ENCODE assay signal across 2 cellular contexts in the genomic region with DNA sequence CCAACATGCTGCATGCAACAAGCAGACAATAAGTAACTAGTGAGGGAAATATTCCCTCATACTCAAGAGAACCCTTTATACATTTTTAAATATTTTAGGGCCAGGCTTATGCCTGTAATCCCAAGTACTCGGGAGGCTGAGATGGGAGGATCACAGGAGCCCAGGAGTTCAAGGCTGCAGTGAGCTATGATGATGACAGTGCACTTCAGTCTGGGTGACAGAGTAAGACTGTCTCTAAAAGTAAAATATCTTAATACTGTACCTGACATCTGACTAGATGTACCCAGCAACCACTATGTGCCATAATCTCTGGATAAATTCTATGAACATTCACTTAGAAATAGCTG.
TF ChIP-seq lines count a peak whose summit lies in the region.

No MANE protein-coding gene starts in this region.

TF ChIP-seq in IMR-90, 13 proteins besides CTCF, POLR2A, EP300 and RAD21:
- TF ChIP-seq CHD1 (IDR thresholded peaks at IDR 0.05; ENCODE audit: low read depth, low read length) (no peak), FOS (IDR thresholded peaks at IDR 0.05; ENCODE audit: low read depth, low read length) (no peak), MAFK (IDR thresholded peaks at IDR 0.05; ENCODE audit: low read depth, low read length) (no peak), MXI1 (IDR thresholded peaks at IDR 0.05; ENCODE audit: borderline replicate concordance, low read depth, low read length) (no peak), RCOR1 (IDR thresholded peaks at IDR 0.05; ENCODE audit: insufficient replicate concordance, low read length) (no peak), SMC3 (IDR thresholded peaks at IDR 0.05; ENCODE audit: low read depth, low read length) (no peak), BHLHE40 (IDR thresholded peaks at IDR 0.05; ENCODE audit: low read depth, low read length) (no peak), MAZ (IDR thresholded peaks at IDR 0.05; ENCODE audit: borderline replicate concordance, low read depth, low read length) (no peak), CEBPB (IDR thresholded peaks at IDR 0.05; ENCODE audit: low read depth, low read length) (no peak), RFX5 (IDR thresholded peaks at IDR 0.05; ENCODE audit: low read depth, low read length) (no peak), NFE2L2 (IDR thresholded peaks at IDR 0.05; ENCODE audit: low read depth, low read length) (no peak)
- TF ChIP-seq, protein P1, sequence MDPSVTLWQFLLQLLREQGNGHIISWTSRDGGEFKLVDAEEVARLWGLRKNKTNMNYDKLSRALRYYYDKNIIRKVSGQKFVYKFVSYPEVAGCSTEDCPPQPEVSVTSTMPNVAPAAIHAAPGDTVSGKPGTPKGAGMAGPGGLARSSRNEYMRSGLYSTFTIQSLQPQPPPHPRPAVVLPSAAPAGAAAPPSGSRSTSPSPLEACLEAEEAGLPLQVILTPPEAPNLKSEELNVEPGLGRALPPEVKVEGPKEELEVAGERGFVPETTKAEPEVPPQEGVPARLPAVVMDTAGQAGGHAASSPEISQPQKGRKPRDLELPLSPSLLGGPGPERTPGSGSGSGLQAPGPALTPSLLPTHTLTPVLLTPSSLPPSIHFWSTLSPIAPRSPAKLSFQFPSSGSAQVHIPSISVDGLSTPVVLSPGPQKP (IDR thresholded peaks at IDR 0.05; ENCODE audit: borderline replicate concordance, low read depth, low read length) = no peak
- TF ChIP-seq, protein P2, sequence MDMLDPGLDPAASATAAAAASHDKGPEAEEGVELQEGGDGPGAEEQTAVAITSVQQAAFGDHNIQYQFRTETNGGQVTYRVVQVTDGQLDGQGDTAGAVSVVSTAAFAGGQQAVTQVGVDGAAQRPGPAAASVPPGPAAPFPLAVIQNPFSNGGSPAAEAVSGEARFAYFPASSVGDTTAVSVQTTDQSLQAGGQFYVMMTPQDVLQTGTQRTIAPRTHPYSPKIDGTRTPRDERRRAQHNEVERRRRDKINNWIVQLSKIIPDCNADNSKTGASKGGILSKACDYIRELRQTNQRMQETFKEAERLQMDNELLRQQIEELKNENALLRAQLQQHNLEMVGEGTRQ (IDR thresholded peaks at IDR 0.05; ENCODE audit: low read depth, low read length) = no peak
TF ChIP-seq in IMR-90: peak in this region for 0.

TF ChIP-seq in GM12878, 131 proteins besides CTCF, POLR2A, EP300 and RAD21:
- TF ChIP-seq SUZ12 (IDR thresholded peaks at IDR 0.05; ENCODE audit: unreplicated experiment) (no peak), PML (IDR thresholded peaks at IDR 0.05; ENCODE audit: low read length) (0 out of 2 replicates have a peak, but pooled peaks have one; percentile 30)
